15 cellular contexts compared by ENCODE assay signal in genomic region chr12:2683283-2684025, GRCh38.
A peak's percentile ranks its signal among the peaks of the same experiment; 100 is the strongest.
DNase-seq lines count a peak whose midpoint lies in the region; ATAC-seq and TF ChIP-seq lines count a peak whose summit lies in the region.
"Had no signal": no experiment of that assay in that cellular context is flagged by ENCODE, and none has a peak within 500 bp of the region (broad histone marks: within the 10 kb centered on the region; RNA-seq: fewer than 3 reads in every experiment).

No MANE protein-coding gene starts in this region.

- no peak for TF ChIP-seq CTCF in activated CD8-positive, alpha-beta T cell treated with anti-CD3 and anti-CD28 coated beads for 36 hours (IDR thresholded peaks at IDR 0.05)
- no peak for TF ChIP-seq CTCF in HEK293 (tag by site-specific recombination; IDR thresholded peaks at IDR 0.05)

- ATAC-seq in activated CD8-positive, alpha-beta T cell treated with anti-CD3 and anti-CD28 coated beads for 36 hours, result peak; percentile 68
- ATAC-seq in activated CD8-positive, alpha-beta T cell treated with anti-CD3 and anti-CD28 coated beads, Interleukin-2, amount 10 ng/mL, durations not matched to agents 7 days and 5 days, result no peak
- ATAC-seq in HG03378 (IDR thresholded peaks at IDR 0.05; ENCODE audit: unreplicated experiment), result no peak
- ATAC-seq in GM19455 (IDR thresholded peaks at IDR 0.05; ENCODE audit: unreplicated experiment), result no peak
- ATAC-seq: lower lobe of right lung had no signal

- H2BK120ac ChIP-seq in neuronal stem cell (ENCODE audit: low read depth, low read length), result no peak overlapping the region

- no peak overlapping the region for H2AK5ac ChIP-seq in neuronal stem cell (ENCODE audit: low read depth, low read length)

- H3K4ac ChIP-seq in neuronal stem cell (ENCODE audit: low read length), result no peak overlapping the region

- no peak overlapping the region for H4K8ac ChIP-seq in neuronal stem cell (ENCODE audit: low read depth, low read length)

- H3K27ac ChIP-seq in HEK293 (ENCODE audit: extremely low read depth, low read depth, low read length) (no peak overlapping the region), neuronal stem cell (replicated peaks; ENCODE audit: low read length) (no peak overlapping the region)
- H3K27ac ChIP-seq: ascending aorta, esophagus squamous epithelium, lower lobe of right lung, skin epidermis had no signal

- H2BK12ac ChIP-seq in neuronal stem cell (ENCODE audit: low read length), result no peak overlapping the region

- H2BK15ac ChIP-seq in neuronal stem cell (ENCODE audit: low read length), result peak overlapping the region; percentile 41

- no peak overlapping the region for H3K14ac ChIP-seq in neuronal stem cell (ENCODE audit: low read length)

- H3K27ac Mint-ChIP-seq in activated CD8-positive, alpha-beta T cell treated with anti-CD3 and anti-CD28 coated beads for 36 hours, result no peak overlapping the region
- H3K27ac Mint-ChIP-seq in activated CD8-positive, alpha-beta T cell treated with anti-CD3 and anti-CD28 coated beads, Interleukin-2, amount 10 ng/mL, durations not matched to agents 7 days and 5 days, result no peak overlapping the region
- no peak overlapping the region for H3K27ac Mint-ChIP-seq in activated CD4-positive, alpha-beta memory T cell treated with anti-CD3 and anti-CD28 coated beads, Interleukin-2, amount 10 ng/mL, durations not matched to agents 7 days and 5 days

- peaks cover 9% of the 10 kb centered on the region for H3K4me1 Mint-ChIP-seq in activated CD8-positive, alpha-beta T cell treated with anti-CD3 and anti-CD28 coated beads for 36 hours (ENCODE audit: low read depth)
- peaks cover 6% of the 10 kb centered on the region for H3K4me1 Mint-ChIP-seq in activated CD8-positive, alpha-beta T cell treated with anti-CD3 and anti-CD28 coated beads, Interleukin-2, amount 10 ng/mL, durations not matched to agents 7 days and 5 days (ENCODE audit: low read depth)
- peaks cover 11% of the 10 kb centered on the region for H3K4me1 Mint-ChIP-seq in activated CD4-positive, alpha-beta memory T cell treated with anti-CD3 and anti-CD28 coated beads, Interleukin-2, amount 10 ng/mL, durations not matched to agents 7 days and 5 days

- no peak overlapping the region for H2BK5ac ChIP-seq in neuronal stem cell (ENCODE audit: low read length)

- H3K27me3 Mint-ChIP-seq in activated CD8-positive, alpha-beta T cell treated with anti-CD3 and anti-CD28 coated beads for 36 hours, result no peaks in the 10 kb centered on the region
- no peaks in the 10 kb centered on the region for H3K27me3 Mint-ChIP-seq in activated CD8-positive, alpha-beta T cell treated with anti-CD3 and anti-CD28 coated beads, Interleukin-2, amount 10 ng/mL, durations not matched to agents 7 days and 5 days (ENCODE audit: low read depth)
- H3K27me3 Mint-ChIP-seq in activated CD4-positive, alpha-beta memory T cell treated with anti-CD3 and anti-CD28 coated beads, Interleukin-2, amount 10 ng/mL, durations not matched to agents 7 days and 5 days, result no peaks in the 10 kb centered on the region

- H3K18ac ChIP-seq in neuronal stem cell (ENCODE audit: low read length), result peak overlapping the region; percentile 8

- DNase-seq in activated CD8-positive, alpha-beta T cell treated with anti-CD3 and anti-CD28 coated beads for 36 hours, result no peak
- no peak for DNase-seq in activated CD8-positive, alpha-beta T cell treated with anti-CD3 and anti-CD28 coated beads, Interleukin-2, amount 10 ng/mL, durations not matched to agents 7 days and 5 days
- peak; percentile 17 for DNase-seq in activated CD4-positive, alpha-beta memory T cell treated with anti-CD3 and anti-CD28 coated beads, Interleukin-2, amount 10 ng/mL, durations not matched to agents 7 days and 5 days
- no peak for DNase-seq in neuronal stem cell (ENCODE audit: low spot score)
- DNase-seq in mucosa of gallbladder (ENCODE audit: low spot score), result no peak
- DNase-seq: esophagus squamous epithelium, hypothalamus, lower lobe of right lung, NCI-H187 treated with DMSO at 0.1 percent for 48 hours had no signal

- no peak overlapping the region for H3K4me2 ChIP-seq in neuronal stem cell (ENCODE audit: insufficient read depth, low read length, poor library complexity, severe bottlenecking)

- peaks cover 0 to 5% (median 0%) of the 10 kb centered on the region in 3 experiments for H3K27me3 ChIP-seq in neuronal stem cell (ENCODE audit: control insufficient read depth in 3 of 3, insufficient read depth in 3 of 3, low read depth in 1 of 3, low read length in 3 of 3)
- H3K27me3 ChIP-seq: ascending aorta, esophagus squamous epithelium had no signal

- H3K23ac ChIP-seq in neuronal stem cell (ENCODE audit: low read depth, low read length, poor library complexity), result no peak overlapping the region

- H3K79me1 ChIP-seq in neuronal stem cell (ENCODE audit: low read depth, low read length), result no peaks in the 10 kb centered on the region

- no CpG with 5 or more reads among the region's 12 CpGs for WGBS in neuronal stem cell (ENCODE audit: extremely low coverage in 2 of 2, insufficient read length in 2 of 2, insufficient replicate concordance in 1 of 2), 2 donors

- H3K9me3 Mint-ChIP-seq in activated CD8-positive, alpha-beta T cell treated with anti-CD3 and anti-CD28 coated beads for 36 hours, result peaks cover 2% of the 10 kb centered on the region
- H3K9me3 Mint-ChIP-seq in activated CD8-positive, alpha-beta T cell treated with anti-CD3 and anti-CD28 coated beads, Interleukin-2, amount 10 ng/mL, durations not matched to agents 7 days and 5 days (ENCODE audit: insufficient read depth), result no peaks in the 10 kb centered on the region
- peaks cover 2% of the 10 kb centered on the region for H3K9me3 Mint-ChIP-seq in activated CD4-positive, alpha-beta memory T cell treated with anti-CD3 and anti-CD28 coated beads, Interleukin-2, amount 10 ng/mL, durations not matched to agents 7 days and 5 days
- H3K9me3 Mint-ChIP-seq: activated T-helper 1 cell treated with anti-CD3 and anti-CD28 coated beads, Interleukin-12 subunit alpha, Interleukin-12 subunit beta, Interleukin-2, Interleukin-4 antibody, amounts not matched to agents 30 ng/mL and 10 ng/mL and 1 ng/mL, durations not matched to agents 14 hours and 24 hours and 36 hours had no signal

- no peak overlapping the region for H3K4me3 ChIP-seq in HEK293 (ENCODE audit: low read depth, low read length)
- H3K4me3 ChIP-seq in neuronal stem cell (ENCODE audit: low read length in 2 of 2), result no peak overlapping the region
- H3K4me3 ChIP-seq: ascending aorta, esophagus squamous epithelium, lower lobe of right lung, skin epidermis had no signal

- POLR2A ChIA-PET in activated CD8-positive, alpha-beta T cell treated with anti-CD3 and anti-CD28 coated beads for 36 hours (lab: Charles Lee), result interaction anchor here (0.7 to 1.1 kb wide), 3 partner anchors 8 to 101 kb away, joined by 4 to 5 read pairs (median 4); no protein-coding TSS in a partner anchor
- POLR2A ChIA-PET in activated CD8-positive, alpha-beta T cell treated with anti-CD3 and anti-CD28 coated beads, Interleukin-2, amount 10 ng/mL, durations not matched to agents 7 days and 5 days (lab: Charles Lee), result interaction anchor here (0.7 to 1.6 kb wide), 2 partner anchors 8 to 9 kb away, joined by 3 to 13 read pairs; no protein-coding TSS in a partner anchor
- POLR2A ChIA-PET in HEK293 (lab: Yijun Ruan, JAX), result interaction anchor here (0.5 kb wide), 1 partner anchor 28 kb away, joined by 6 read pairs; no protein-coding TSS in a partner anchor
- POLR2A ChIA-PET in activated CD4-positive, alpha-beta memory T cell treated with anti-CD3 and anti-CD28 coated beads, Interleukin-2, amount 10 ng/mL, durations not matched to agents 7 days and 5 days (lab: Charles Lee), result interaction anchor here (0.6 to 2.8 kb wide), 5 partner anchors 8 to 129 kb away, joined by 3 to 20 read pairs (median 4); partner anchors contain the start of gene ITFG2

- intact Hi-C loops in activated CD8-positive, alpha-beta T cell treated with anti-CD3 and anti-CD28 coated beads for 36 hours (cut with micrococcal nuclease), result loop anchor here (2.0 kb wide), 1 partner anchor 101 kb away; no protein-coding TSS in a partner anchor

- no peaks in the 10 kb centered on the region for H3K4me1 ChIP-seq in HEK293 (ENCODE audit: control insufficient read depth, insufficient read depth, low read length)
- H3K4me1 ChIP-seq in neuronal stem cell (ENCODE audit: control insufficient read depth in 2 of 2, insufficient read depth in 1 of 2, low read depth in 1 of 2, low read length in 2 of 2), result peaks cover 0 to 16% of the 10 kb centered on the region in 2 donors
- H3K4me1 ChIP-seq: ascending aorta, lower lobe of right lung had no signal

- no peak overlapping the region for H3K4me3 Mint-ChIP-seq in activated CD8-positive, alpha-beta T cell treated with anti-CD3 and anti-CD28 coated beads for 36 hours
- no peak overlapping the region for H3K4me3 Mint-ChIP-seq in activated CD8-positive, alpha-beta T cell treated with anti-CD3 and anti-CD28 coated beads, Interleukin-2, amount 10 ng/mL, durations not matched to agents 7 days and 5 days
- H3K4me3 Mint-ChIP-seq in activated CD4-positive, alpha-beta memory T cell treated with anti-CD3 and anti-CD28 coated beads, Interleukin-2, amount 10 ng/mL, durations not matched to agents 7 days and 5 days, result no peak overlapping the region
- H3K4me3 Mint-ChIP-seq: activated T-helper 1 cell treated with anti-CD3 and anti-CD28 coated beads, Interleukin-12 subunit alpha, Interleukin-12 subunit beta, Interleukin-2, Interleukin-4 antibody, amounts not matched to agents 30 ng/mL and 10 ng/mL and 1 ng/mL, durations not matched to agents 14 hours and 24 hours and 36 hours had no signal

- no peak overlapping the region for H2AFZ ChIP-seq in neuronal stem cell (ENCODE audit: low read length)

- H3K36me3 Mint-ChIP-seq in activated CD8-positive, alpha-beta T cell treated with anti-CD3 and anti-CD28 coated beads for 36 hours (ENCODE audit: low read depth), result peaks cover 2% of the 10 kb centered on the region
- H3K36me3 Mint-ChIP-seq in activated CD8-positive, alpha-beta T cell treated with anti-CD3 and anti-CD28 coated beads, Interleukin-2, amount 10 ng/mL, durations not matched to agents 7 days and 5 days (ENCODE audit: low read depth), result peaks cover 2% of the 10 kb centered on the region
- H3K36me3 Mint-ChIP-seq in activated CD4-positive, alpha-beta memory T cell treated with anti-CD3 and anti-CD28 coated beads, Interleukin-2, amount 10 ng/mL, durations not matched to agents 7 days and 5 days (ENCODE audit: low read depth), result peaks cover 2% of the 10 kb centered on the region

- no peak overlapping the region for H4K91ac ChIP-seq in neuronal stem cell (ENCODE audit: low read depth, low read length, poor library complexity)

- H3K9me3 ChIP-seq in HEK293 (ENCODE audit: control insufficient read depth, insufficient read depth, low read depth, low read length) (no peaks in the 10 kb centered on the region), neuronal stem cell (replicated peaks in 1 of 2; ENCODE audit: control insufficient read depth in 2 of 2, insufficient read depth in 1 of 2, low read depth in 1 of 2, low read length in 2 of 2) (no peaks in the 10 kb centered on the region)
- H3K9me3 ChIP-seq: ascending aorta, esophagus squamous epithelium, lower lobe of right lung had no signal

- no peak overlapping the region for H3K9ac ChIP-seq in neuronal stem cell (ENCODE audit: low read depth, low read length, poor library complexity)

- H3K36me3 ChIP-seq in HEK293 (ENCODE audit: control insufficient read depth in 2 of 2, insufficient read depth in 1 of 2, low read length in 2 of 2) (no peaks in the 10 kb centered on the region), neuronal stem cell (replicated peaks in 1 of 2; ENCODE audit: control insufficient read depth in 2 of 2, insufficient read depth in 2 of 2, low read length in 2 of 2) (no peaks in the 10 kb centered on the region)

- CTCF ChIA-PET in activated CD8-positive, alpha-beta T cell treated with anti-CD3 and anti-CD28 coated beads for 36 hours (lab: Charles Lee), result interaction anchor here (0.6 to 5.1 kb wide), 16 partner anchors 8 to 359 kb away, joined by 3 to 64 read pairs (median 4); no protein-coding TSS in a partner anchor
- CTCF ChIA-PET in activated CD8-positive, alpha-beta T cell treated with anti-CD3 and anti-CD28 coated beads, Interleukin-2, amount 10 ng/mL, durations not matched to agents 7 days and 5 days (lab: Charles Lee), result interaction anchor here (0.7 to 5.0 kb wide), 21 partner anchors 8 to 178 kb away, joined by 3 to 103 read pairs (median 4); partner anchors contain the start of genes FKBP4 and ITFG2
- CTCF ChIA-PET in HEK293 (lab: Yijun Ruan, JAX), result interaction anchor here (0.6 to 2.5 kb wide), 17 partner anchors 8 to 1122 kb away, joined by 3 to 15 read pairs (median 3); no protein-coding TSS in a partner anchor
- CTCF ChIA-PET in activated CD4-positive, alpha-beta memory T cell treated with anti-CD3 and anti-CD28 coated beads, Interleukin-2, amount 10 ng/mL, durations not matched to agents 7 days and 5 days (lab: Charles Lee), result interaction anchor here (0.6 to 5.3 kb wide), 11 partner anchors 8 to 426 kb away, joined by 3 to 54 read pairs (median 6); partner anchors contain the start of gene FKBP4
